11 cellular contexts compared by ENCODE assay signal in the genomic region with DNA sequence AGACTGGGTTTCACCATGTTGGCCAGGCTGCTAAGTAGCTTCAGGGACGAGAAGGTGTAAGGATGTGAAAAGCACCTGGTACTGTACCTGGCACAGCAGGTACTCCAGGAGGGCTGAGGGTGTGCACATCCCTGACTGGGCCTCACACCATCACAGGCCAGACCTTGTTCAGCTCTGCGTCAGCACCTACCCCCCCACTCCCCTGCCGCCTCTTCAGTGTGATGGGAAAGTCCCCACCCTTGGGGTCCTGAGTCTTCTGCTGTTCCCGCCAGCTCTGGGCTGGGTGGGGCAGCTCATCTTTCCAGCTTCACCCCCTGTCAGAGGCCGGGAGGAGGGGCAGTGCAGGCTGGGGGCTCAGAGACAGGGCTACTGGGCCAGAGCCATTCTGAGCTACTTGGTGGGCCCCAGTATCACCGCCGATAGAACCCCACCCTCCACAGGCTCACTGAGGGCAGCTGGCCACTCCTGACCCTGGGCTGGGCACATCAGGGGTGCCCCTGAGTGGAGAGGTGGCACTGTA. TPM values are rescaled to one million over a fixed set of nuclear protein-coding genes. Genes with fewer than 3 reads are reported as not detected.
DNase-seq lines count a peak whose midpoint lies in the region; ATAC-seq lines count a peak whose summit lies in the region.
"Had no signal": no experiment of that assay in that cellular context is flagged by ENCODE, and none has a peak within 500 bp of the region (broad histone marks: within the 10 kb centered on the region; RNA-seq: fewer than 3 reads in every experiment).

No MANE protein-coding gene starts in this region.

- peak; percentile 29 to 42 for ATAC-seq in CD4-positive, CD25-positive, alpha-beta regulatory T cell (ENCODE audit: low read depth in 2 of 2)
- ATAC-seq in T-cell (replicated peaks in 1 of 4) (peak in 3 of 4 experiments; percentile 27 to 85 (median 33)), GM19035 (IDR thresholded peaks at IDR 0.05; ENCODE audit: unreplicated experiment) (no peak), HG02840 (IDR thresholded peaks at IDR 0.05; ENCODE audit: low FRiP score, unreplicated experiment) (no peak)

- CTCF ChIA-PET in T-cell (lab: Charles Lee) = interaction anchor here in 1 of 2 donors (0.7 kb wide), 1 partner anchor 191 kb away, joined by 4 read pairs; no protein-coding TSS in a partner anchor

- H3K9me3 Mint-ChIP-seq in CD4-positive, CD25-positive, alpha-beta regulatory T cell = peaks cover 0 to 19% (median 5%) of the 10 kb centered on the region in 7 donors
- peaks cover 8 to 22% (median 11%) of the 10 kb centered on the region in 3 donors for H3K9me3 Mint-ChIP-seq in T-cell

- peak overlapping the region; percentile 78 for H3K27ac ChIP-seq in CD4-positive, CD25-positive, alpha-beta regulatory T cell (ENCODE audit: insufficient read depth, low read length, poor library complexity, severe bottlenecking)

- POLR2A ChIA-PET in T-cell (lab: Charles Lee) = no interaction called here

- H3K9me3 ChIP-seq in CD4-positive, CD25-positive, alpha-beta regulatory T cell (ENCODE audit: control insufficient read depth in 2 of 2, low read length in 2 of 2) = no peaks in the 10 kb centered on the region
- H3K9me3 ChIP-seq: ascending aorta, pancreas had no signal

- no peaks in the 10 kb centered on the region for H3K36me3 Mint-ChIP-seq in CD4-positive, CD25-positive, alpha-beta regulatory T cell
- H3K36me3 Mint-ChIP-seq in T-cell = no peaks in the 10 kb centered on the region

- no peaks in the 10 kb centered on the region for H3K27me3 Mint-ChIP-seq in CD4-positive, CD25-positive, alpha-beta regulatory T cell
- no peaks in the 10 kb centered on the region for H3K27me3 Mint-ChIP-seq in T-cell

- H3K4me1 Mint-ChIP-seq in CD4-positive, CD25-positive, alpha-beta regulatory T cell = peaks cover 0 to 55% (median 17%) of the 10 kb centered on the region in 4 donors
- H3K4me1 Mint-ChIP-seq in T-cell = peaks cover 34 to 53% (median 46%) of the 10 kb centered on the region in 3 donors

- H3K4me3 Mint-ChIP-seq in CD4-positive, CD25-positive, alpha-beta regulatory T cell = peak overlapping the region in 3 of 4 donors; percentile 1 to 41 (median 7)
- H3K4me3 Mint-ChIP-seq in T-cell = peak overlapping the region in 1 of 3 donors; percentile 67

- DNase-seq in CD4-positive, CD25-positive, alpha-beta regulatory T cell = peak in 2 of 3 donors; percentile 46 to 62
- peak in 31 of 34 experiments; percentile 31 to 83 (median 72) for DNase-seq in T-cell
- peak; percentile 79 for DNase-seq in activated naive CD4-positive, alpha-beta T cell treated with anti-CD3 and anti-CD28 coated beads, Interleukin-2, amount 50 U/mL, for 16 hours
- DNase-seq in stimulated activated CD4-positive, alpha-beta T cell treated with anti-CD3 and anti-CD28 coated beads, Interleukin-15, amount 100 ng/mL, for 48 hours (ENCODE audit: low read depth in 2 of 2) = peak; percentile 56 to 63
- no peak for DNase-seq in HuH-7.5 (ENCODE audit: low spot score)
- DNase-seq in NCI-H2196 treated with DMSO at 0.1 percent for 48 hours (lab: John Stamatoyannopoulos, UW; ENCODE audit: unreplicated experiment) = no peak
- DNase-seq: NK-92 treated with Interleukin-12 subunit alpha and Interleukin-12 subunit beta, amount 100 ng/mL, for 24 hours had no signal

- H3K27me3 ChIP-seq in CD4-positive, CD25-positive, alpha-beta regulatory T cell (ENCODE audit: control insufficient read depth, insufficient read depth, low read length) = no peaks in the 10 kb centered on the region
- H3K27me3 ChIP-seq: ascending aorta, pancreas had no signal

- no peaks in the 10 kb centered on the region for H3K36me3 ChIP-seq in CD4-positive, CD25-positive, alpha-beta regulatory T cell (ENCODE audit: control insufficient read depth, insufficient read depth, low read length)
- H3K36me3 ChIP-seq: ascending aorta, pancreas had no signal

- no peak overlapping the region for H3K4me3 ChIP-seq in CD4-positive, CD25-positive, alpha-beta regulatory T cell (ENCODE audit: low read depth, low read length)
- H3K4me3 ChIP-seq: ascending aorta, pancreas had no signal

- peaks cover 35% of the 10 kb centered on the region for H3K4me1 ChIP-seq in CD4-positive, CD25-positive, alpha-beta regulatory T cell (ENCODE audit: control insufficient read depth, insufficient read depth, low read length, poor library complexity, severe bottlenecking)

- H3K27ac Mint-ChIP-seq in CD4-positive, CD25-positive, alpha-beta regulatory T cell = peak overlapping the region; percentile 92 to 95 (median 93)
- H3K27ac Mint-ChIP-seq in T-cell = peak overlapping the region; percentile 91 to 93

RNA-seq across cellular contexts. Expression of gene SH3BP2, which starts 6.7 kb away (rescaled TPM):
- total RNA-seq in CD4-positive, CD25-positive, alpha-beta regulatory T cell = 61.7 TPM
- 1 to 10 TPM; 7.6 to 8.6 (median 8.4) TPM for polyA plus RNA-seq in CD4-positive, CD25-positive, alpha-beta regulatory T cell
- total RNA-seq in T-cell = 10 to 100 TPM; 44.0 to 68.2 (median 49.7) TPM

RNA-seq across cellular contexts. Expression of gene TNIP2, which starts 30.1 kb away (rescaled TPM):
- 87.7 TPM for total RNA-seq in CD4-positive, CD25-positive, alpha-beta regulatory T cell
- polyA plus RNA-seq in CD4-positive, CD25-positive, alpha-beta regulatory T cell = 10 to 100 TPM; 43.9 to 53.3 (median 50.9) TPM
- total RNA-seq in T-cell = 10 to 100 TPM; 39.5 to 65.3 (median 59.1) TPM

RNA-seq across cellular contexts. Expression of gene ADD1, which starts 57.4 kb away (rescaled TPM):
- 242 TPM for total RNA-seq in CD4-positive, CD25-positive, alpha-beta regulatory T cell
- 100 to 1,000 TPM; 142 to 151 (median 145) TPM for polyA plus RNA-seq in CD4-positive, CD25-positive, alpha-beta regulatory T cell
- total RNA-seq in T-cell = 100 to 1,000 TPM; 241 to 274 (median 256) TPM

Comparison
In these comparisons a context has a peak if more than half of its experiments do, and no peak if none do; other contexts are left out.
1. ATAC-seq: peak in CD4-positive, CD25-positive, alpha-beta regulatory T cell (2 of 2) and T-cell (3 of 4); none in GM19035 (single experiment) and HG02840 (single experiment).
2. DNase-seq: peak in CD4-positive, CD25-positive, alpha-beta regulatory T cell (2 of 3), T-cell (31 of 34), activated naive CD4-positive, alpha-beta T cell treated with anti-CD3 and anti-CD28 coated beads, Interleukin-2, amount 50 U/mL, for 16 hours (single experiment) and stimulated activated CD4-positive, alpha-beta T cell treated with anti-CD3 and anti-CD28 coated beads, Interleukin-15, amount 100 ng/mL, for 48 hours (2 of 2); none in HuH-7.5 (single experiment) and NCI-H2196 treated with DMSO at 0.1 percent for 48 hours (single experiment).